In the genomic region with DNA sequence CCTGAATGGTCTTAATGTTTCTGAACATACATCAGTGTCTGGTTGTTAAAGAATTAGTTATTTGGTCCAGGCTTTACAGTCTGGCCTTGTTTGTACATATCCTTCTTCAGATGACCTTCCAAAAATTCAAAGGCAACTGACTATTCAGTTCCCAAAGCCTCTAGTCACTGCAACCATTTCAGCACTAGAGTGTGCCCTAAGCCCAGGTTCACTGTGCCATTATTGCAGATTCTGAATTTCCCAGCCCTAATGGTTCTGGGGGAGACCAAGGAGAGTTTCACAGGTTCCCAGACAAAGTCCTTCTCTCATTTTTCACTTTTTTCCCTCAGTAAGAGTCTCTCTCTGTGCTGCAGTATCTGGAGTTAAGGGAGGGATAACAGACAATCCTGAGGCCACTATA, we compare ENCODE assay signal across 15 cellular contexts.
DNase-seq lines count a peak whose midpoint lies in the region; ATAC-seq and TF ChIP-seq lines count a peak whose summit lies in the region.
"Had no signal": no experiment of that assay in that cellular context is flagged by ENCODE, and none has a peak within 500 bp of the region (broad histone marks: within the 10 kb centered on the region; RNA-seq: fewer than 3 reads in every experiment).

No MANE protein-coding gene starts in this region.

- no peak overlapping the region for H3K4me3 ChIP-seq in brain microvascular endothelial cell (ENCODE audit: low read depth, low read length)
- H3K4me3 ChIP-seq in right lobe of liver, result no peak overlapping the region
- no peak overlapping the region for H3K4me3 ChIP-seq in left lung
- H3K4me3 ChIP-seq: suprapubic skin had no signal

- no peak for TF ChIP-seq POLR2A in right lobe of liver (IDR thresholded peaks at IDR 0.05)

- ATAC-seq in right lobe of liver (peak in 3 of 4 donors; percentile 30 to 53 (median 41)), left lung (no peak), GM19395 (IDR thresholded peaks at IDR 0.05; ENCODE audit: unreplicated experiment) (no peak)
- ATAC-seq: left colon, Panc1 had no signal

- DNase-seq in COLO829 (ENCODE audit: low spot score) (peak; percentile 11), KBM-7 (peak; percentile 4), brain microvascular endothelial cell (no peak), right lobe of liver (no peak), left lung (no peak)
- DNase-seq in stimulated activated CD4-positive, alpha-beta T cell treated with anti-CD3 and anti-CD28 coated beads, Interleukin-4, amount 100 ng/mL, for 4 hours, result no peak
- DNase-seq: activated CD4-positive, alpha-beta T cell treated with anti-CD3 and anti-CD28 coated beads for 1 hour; activated naive CD8-positive, alpha-beta T cell treated with anti-CD3 and anti-CD28 coated beads for 36 hours; left colon; NCI-H2171 treated with DMSO at 0.1 percent for 48 hours; NCI-H69; T1000 had no signal

- no peaks in the 10 kb centered on the region for H3K4me1 ChIP-seq in right lobe of liver
- no peaks in the 10 kb centered on the region for H3K4me1 ChIP-seq in left lung
- H3K4me1 ChIP-seq: suprapubic skin had no signal

- no peaks in the 10 kb centered on the region for H3K27me3 ChIP-seq in brain microvascular endothelial cell (replicated peaks)
- no peaks in the 10 kb centered on the region for H3K27me3 ChIP-seq in right lobe of liver
- no peaks in the 10 kb centered on the region for H3K27me3 ChIP-seq in left lung
- H3K27me3 ChIP-seq: suprapubic skin had no signal

- in situ Hi-C loops in KBM-7 (cut with MboI; ENCODE audit: low pct_unique_long_range_greater_than_20kb, low sequenced_read_pairs) (no loop called here), brain microvascular endothelial cell (cut with HindIII; ENCODE audit: low pct_ligation_motif_present, low sequenced_read_pairs) (no loop called here)

- H3K36me3 ChIP-seq in brain microvascular endothelial cell (replicated peaks), result no peaks in the 10 kb centered on the region
- H3K36me3 ChIP-seq in right lobe of liver, result no peaks in the 10 kb centered on the region
- H3K36me3 ChIP-seq in left lung, result no peaks in the 10 kb centered on the region
- H3K36me3 ChIP-seq: suprapubic skin had no signal

- peak; percentile 34 for TF ChIP-seq CTCF in brain microvascular endothelial cell (IDR thresholded peaks at IDR 0.05; ENCODE audit: low read depth, low read length, missing control alignments)
- TF ChIP-seq CTCF in right lobe of liver (IDR thresholded peaks at IDR 0.05), result peak; percentile 25 to 64 (median 31)
- no peak for TF ChIP-seq CTCF in left lung (IDR thresholded peaks at IDR 0.05)

- H3K27ac ChIP-seq in brain microvascular endothelial cell (no peak overlapping the region), right lobe of liver (no peak overlapping the region), left lung (no peak overlapping the region)
- H3K27ac ChIP-seq: suprapubic skin had no signal

- H3K9me3 ChIP-seq in right lobe of liver (no peaks in the 10 kb centered on the region), left lung (no peaks in the 10 kb centered on the region)
- H3K9me3 ChIP-seq: suprapubic skin had no signal

- intact Hi-C loops in right lobe of liver (cut with DNase I) (no loop called here), left lung (cut with DNase I) (no loop called here)

Comparison
In these comparisons a context has a peak if more than half of its experiments do, and no peak if none do; other contexts are left out.
1. DNase-seq: peak in COLO829 (single experiment) and KBM-7 (single experiment); none in brain microvascular endothelial cell (single experiment), right lobe of liver (0 of 3), left lung (0 of 2) and stimulated activated CD4-positive, alpha-beta T cell treated with anti-CD3 and anti-CD28 coated beads, Interleukin-4, amount 100 ng/mL, for 4 hours (0 of 2).
2. CTCF ChIP-seq: peak in brain microvascular endothelial cell (single experiment) and right lobe of liver (4 of 4); none in left lung (0 of 2).
3. ATAC-seq: peak in right lobe of liver (3 of 4); none in left lung (single experiment) and GM19395 (single experiment).